Comparison of ENCODE assay signal across 27 cellular contexts in genomic region chr13:37816276-37816675, GRCh38. TPM values are rescaled to one million over a fixed set of nuclear protein-coding genes. Genes with fewer than 3 reads are reported as not detected.
"Had no signal": no experiment of that assay in that cellular context is flagged by ENCODE, and none has a peak within 500 bp of the region (broad histone marks: within the 10 kb centered on the region; RNA-seq: fewer than 3 reads in every experiment).

No MANE protein-coding gene starts in this region.

- H3K36me3 ChIP-seq: MG63, Peyer's patch, SJCRH30 had no signal

- H3K27me3 ChIP-seq: MG63, Peyer's patch, SJCRH30 had no signal

- H3K4me1 ChIP-seq: Peyer's patch, SJCRH30 had no signal

- H3K27ac ChIP-seq: PC-9, Peyer's patch, SJCRH30 had no signal

- H3K4me3 ChIP-seq: MG63, PC-9, Peyer's patch, SJCRH30 had no signal

- H3K9me3 ChIP-seq: Peyer's patch, SJCRH30 had no signal

- H3K4me2 ChIP-seq: PC-9 had no signal

- H2AFZ ChIP-seq: PC-9 had no signal

- DNase-seq: IMR-90, Karpas-422, KG1, MG63, NCI-H1092, NCI-H1105 treated with DMSO at 0.1 percent for 48 hours, NCI-H1417 treated with DMSO at 0.1 percent for 48 hours, NCI-H146, NCI-H1694 treated with DMSO at 0.1 percent for 48 hours, NCI-H1930, NCI-H2081, NCI-H2107, NCI-H2227 treated with DMSO at 0.1 percent for 48 hours, NCI-H446, NCI-H510A, NCI-H524 treated with DMSO at 0.1 percent for 48 hours, NCI-H69, NCI-H774, PC-9, Peyer's patch, SHP77 treated with DMSO at 0.1 percent for 48 hours, SJCRH30, T-helper 1 cell had no signal

- ATAC-seq: HepG2, Right ventricle myocardium inferior, SK-N-SH treated with all-trans-retinoic acid at 6 μM for 48 hours had no signal

RNA-seq across cellular contexts. Expression of gene TRPC4, which starts 53.3 kb away (rescaled TPM):
- total RNA-seq: HepG2, OCI-LY7 had no signal
- polyA plus RNA-seq: HepG2 had no signal
